ENCODE assay signal across 9 cellular contexts in genomic region chr14:35883677-35884293, GRCh38. TPM values are rescaled to one million over a fixed set of nuclear protein-coding genes. Genes with fewer than 3 reads are reported as not detected.
DNase-seq lines count a peak whose midpoint lies in the region; ATAC-seq and TF ChIP-seq lines count a peak whose summit lies in the region.
"Had no signal": no experiment of that assay in that cellular context is flagged by ENCODE, and none has a peak within 500 bp of the region (broad histone marks: within the 10 kb centered on the region; RNA-seq: fewer than 3 reads in every experiment).

No MANE protein-coding gene starts in this region.

- no peaks in the 10 kb centered on the region for H3K27me3 ChIP-seq in transverse colon

- H3K27me3 Mint-ChIP-seq in activated naive CD8-positive, alpha-beta T cell treated with anti-CD3 and anti-CD28 coated beads, Interleukin-2, amount 50 U/mL, for 24 hours = peaks cover 3% of the 10 kb centered on the region

- H3K4me3 Mint-ChIP-seq in activated naive CD8-positive, alpha-beta T cell treated with anti-CD3 and anti-CD28 coated beads, Interleukin-2, amount 50 U/mL, for 24 hours = no peak overlapping the region
- H3K4me3 Mint-ChIP-seq: IgD-negative memory B cell had no signal

- TF ChIP-seq CTCF in GM12875 (IDR thresholded peaks at IDR 0.05; ENCODE audit: borderline replicate concordance, insufficient read depth, low read depth, low read length) = peak; percentile 57; the same call in 1 of the 2 replicates
- TF ChIP-seq CTCF in transverse colon (IDR thresholded peaks at IDR 0.05) = peak; percentile 51 to 57 (median 54)

- peaks cover 2% of the 10 kb centered on the region for H3K4me1 Mint-ChIP-seq in activated naive CD8-positive, alpha-beta T cell treated with anti-CD3 and anti-CD28 coated beads, Interleukin-2, amount 50 U/mL, for 24 hours

- DNase-seq in Ammon's horn (ENCODE audit: low spot score) (peak; percentile 73), NCI-H2029 treated with DMSO at 0.1 percent for 48 hours (lab: John Stamatoyannopoulos, UW) (peak; percentile 99), kidney tubule cell (ENCODE audit: low spot score) (peak; percentile 33), transverse colon (peak; percentile 29)
- DNase-seq in activated naive CD8-positive, alpha-beta T cell treated with anti-CD3 and anti-CD28 coated beads, Interleukin-2, amount 50 U/mL, for 24 hours = peak; percentile 14

- intact Hi-C loops in transverse colon (cut with DNase I; ENCODE audit: low total_unique reads) = no loop called here

- ATAC-seq in activated naive CD8-positive, alpha-beta T cell treated with anti-CD3 and anti-CD28 coated beads, Interleukin-2, amount 50 U/mL, for 24 hours = no peak
- ATAC-seq in GM19351 (IDR thresholded peaks at IDR 0.05; ENCODE audit: unreplicated experiment) = no peak
- no peak for ATAC-seq in HG02642 (IDR thresholded peaks at IDR 0.05; ENCODE audit: poor library complexity, unreplicated experiment)

- in situ Hi-C loops in transverse colon (cut with MboI; ENCODE audit: low pct_ligation_motif_present in 1 of 4, low pct_unique_long_range_greater_than_20kb in 1 of 4, low sequenced_read_pairs in 3 of 4) = loop anchor here in 2 of 4 donors (25.0 kb wide), 2 partner anchors 179 to 479 kb away; no protein-coding TSS in a partner anchor

- WGBS in transverse colon (ENCODE audit: low coverage in 1 of 2), 2 donors = 47 to 52% methylated on average over 6 to 7 of the region's 7 CpGs

- H3K9me3 ChIP-seq in transverse colon = no peaks in the 10 kb centered on the region

- no peak for TF ChIP-seq POLR2A in transverse colon (IDR thresholded peaks at IDR 0.05)

- H3K36me3 Mint-ChIP-seq in activated naive CD8-positive, alpha-beta T cell treated with anti-CD3 and anti-CD28 coated beads, Interleukin-2, amount 50 U/mL, for 24 hours (ENCODE audit: low read depth) = no peaks in the 10 kb centered on the region
- H3K36me3 Mint-ChIP-seq: IgD-negative memory B cell had no signal

- H3K36me3 ChIP-seq in transverse colon = no peaks in the 10 kb centered on the region

- H3K4me1 ChIP-seq in transverse colon = peaks cover 0 to 10% (median 2%) of the 10 kb centered on the region in 4 donors

- TF ChIP-seq EP300 in transverse colon (IDR thresholded peaks at IDR 0.05; ENCODE audit: low read depth) = no peak

- H3K4me3 ChIP-seq in GM12875 (ENCODE audit: low read depth, low read length) (no peak overlapping the region), transverse colon (no peak overlapping the region)

- no peaks in the 10 kb centered on the region for H3K9me3 Mint-ChIP-seq in activated naive CD8-positive, alpha-beta T cell treated with anti-CD3 and anti-CD28 coated beads, Interleukin-2, amount 50 U/mL, for 24 hours

- no peak overlapping the region for H3K27ac ChIP-seq in transverse colon

- no peak overlapping the region for H3K27ac Mint-ChIP-seq in activated naive CD8-positive, alpha-beta T cell treated with anti-CD3 and anti-CD28 coated beads, Interleukin-2, amount 50 U/mL, for 24 hours
- H3K27ac Mint-ChIP-seq: IgD-negative memory B cell had no signal

RNA-seq across cellular contexts. Expression of gene BRMS1L, which starts 57.6 kb away (rescaled TPM):
- 1 to 10 TPM in 3 of 4 donors, under 1 TPM in 1; 1.00 to 4.6 (median 3.7) TPM for total RNA-seq in transverse colon

Comparison
In these comparisons a context has a peak if more than half of its experiments do, and no peak if none do; other contexts are left out.
1. DNase-seq: peak in every context shown above with its lines; median percentile 99 in NCI-H2029 treated with DMSO at 0.1 percent for 48 hours; 73 in Ammon's horn; 33 in kidney tubule cell; 29 in transverse colon; 14 in activated naive CD8-positive, alpha-beta T cell treated with anti-CD3 and anti-CD28 coated beads, Interleukin-2, amount 50 U/mL, for 24 hours.